ENCODE assay signal across 8 cellular contexts in genomic region chr15:57527382-57528091, GRCh38.
DNase-seq lines count a peak whose midpoint lies in the region; ATAC-seq, FAIRE-seq and TF ChIP-seq lines count a peak whose summit lies in the region.

No MANE protein-coding gene starts in this region.

- no peak overlapping the region for H2BK5ac ChIP-seq in mesenchymal stem cell (ENCODE audit: low read depth, low read length, poor library complexity, severe bottlenecking)

- peak overlapping the region; percentile 87 for H2AK5ac ChIP-seq in mesenchymal stem cell (ENCODE audit: low read length, severe bottlenecking)

- peak overlapping the region; percentile 65 for H3K27ac Mint-ChIP-seq in endodermal cell

- no peak overlapping the region for H4K91ac ChIP-seq in mesenchymal stem cell (ENCODE audit: low read length)

- no peak overlapping the region for H2AFZ ChIP-seq in mesenchymal stem cell (ENCODE audit: low read depth, low read length)

- H3K4me3 ChIP-seq in RWPE2 (ENCODE audit: severe bottlenecking), result no peak overlapping the region
- no peak overlapping the region for H3K4me3 ChIP-seq in endodermal cell (ENCODE audit: low read length)
- no peak overlapping the region for H3K4me3 ChIP-seq in mesenchymal stem cell (ENCODE audit: insufficient read depth in 1 of 2, low read depth in 1 of 2, low read length in 2 of 2)

- no peak overlapping the region for H3K4me2 ChIP-seq in mesenchymal stem cell (ENCODE audit: low read length, poor library complexity, severe bottlenecking)

- H3K9me3 ChIP-seq in RWPE2 (ENCODE audit: severe bottlenecking) (no peaks in the 10 kb centered on the region), endodermal cell (ENCODE audit: control insufficient read depth, low read length) (no peaks in the 10 kb centered on the region), mesenchymal stem cell (ENCODE audit: control insufficient read depth, low read length) (no peaks in the 10 kb centered on the region)

- TF ChIP-seq CTCF in RWPE2 (IDR thresholded peaks at IDR 0.05; ENCODE audit: poor library complexity, severe bottlenecking) (peak; percentile 96), endodermal cell (conservative IDR thresholded peaks at IDR 0.05) (peak; percentile 83)

- peaks cover 57% of the 10 kb centered on the region for H3K36me3 Mint-ChIP-seq in endodermal cell (ENCODE audit: low read depth)

- no peaks in the 10 kb centered on the region for H3K27me3 Mint-ChIP-seq in endodermal cell (ENCODE audit: insufficient read depth)

- no peak overlapping the region for H2BK12ac ChIP-seq in mesenchymal stem cell (ENCODE audit: low read length in 2 of 2)

- no peak overlapping the region for H2BK15ac ChIP-seq in mesenchymal stem cell (ENCODE audit: low read depth, poor library complexity, severe bottlenecking)

- DNase-seq in COLO829 (ENCODE audit: low spot score), result peak; percentile 72
- DNase-seq in GM19239 (ENCODE audit: insufficient read length, low spot score), result peak; percentile 40
- peak; percentile 61 for DNase-seq in NCI-H1092 (lab: John Stamatoyannopoulos, UW)
- DNase-seq in RWPE2 (ENCODE audit: low spot score), result no peak
- peak; percentile 88 for DNase-seq in endodermal cell
- DNase-seq in mesenchymal stem cell, result peak; percentile 88

- H2BK120ac ChIP-seq in mesenchymal stem cell (ENCODE audit: low read depth, low read length), result no peak overlapping the region

- no peak overlapping the region for H3K18ac ChIP-seq in mesenchymal stem cell (ENCODE audit: low read depth in 1 of 2, low read length in 2 of 2)

- peaks cover 44% of the 10 kb centered on the region for H3K4me1 Mint-ChIP-seq in endodermal cell

- H3K4me3 Mint-ChIP-seq in endodermal cell, result no peak overlapping the region

- peaks cover 3% of the 10 kb centered on the region for H3K79me1 ChIP-seq in mesenchymal stem cell (replicated peaks; ENCODE audit: low read length, poor library complexity, severe bottlenecking)

- H3K4ac ChIP-seq in mesenchymal stem cell (ENCODE audit: low read depth in 1 of 2, low read length in 2 of 2), result no peak overlapping the region

- H3K9ac ChIP-seq in endodermal cell (ENCODE audit: extremely low read depth, low read length, poor library complexity, severe bottlenecking) (no peak overlapping the region), mesenchymal stem cell (ENCODE audit: low read length) (no peak overlapping the region)

- peak; percentile 72 for ATAC-seq in RWPE2 (ENCODE audit: low read depth)
- no peak for ATAC-seq in GM19467 (IDR thresholded peaks at IDR 0.05; ENCODE audit: unreplicated experiment)
- no peak for ATAC-seq in GM21390 (IDR thresholded peaks at IDR 0.05; ENCODE audit: unreplicated experiment)

- H3K27ac ChIP-seq in RWPE2 (ENCODE audit: poor library complexity, severe bottlenecking) (no peak overlapping the region), endodermal cell (ENCODE audit: low read depth, low read length) (no peak overlapping the region), mesenchymal stem cell (ENCODE audit: low read length, poor library complexity, severe bottlenecking) (peak overlapping the region; percentile 76)

- no peaks in the 10 kb centered on the region for H3K4me1 ChIP-seq in RWPE2 (ENCODE audit: insufficient read depth, poor library complexity, severe bottlenecking)
- peaks cover 21% of the 10 kb centered on the region for H3K4me1 ChIP-seq in endodermal cell (ENCODE audit: control insufficient read depth, insufficient read depth, low read length)
- H3K4me1 ChIP-seq in mesenchymal stem cell (ENCODE audit: control insufficient read depth, insufficient read depth, low read depth, low read length), result peaks cover 5% of the 10 kb centered on the region

- WGBS in endodermal cell (ENCODE audit: insufficient coverage in 1 of 2, insufficient read length in 1 of 2), 2 experiments, result 67 to 74% methylated on average over 8 to 9 of the region's 9 CpGs
- WGBS in mesenchymal stem cell, result 67% methylated on average over 8 of the region's 9 CpGs

- FAIRE-seq in GM19239 (lab: Jason Lieb, UNC), result peak; percentile 92

- H4K8ac ChIP-seq in mesenchymal stem cell (ENCODE audit: low read length), result no peak overlapping the region

- H3K9me3 Mint-ChIP-seq in endodermal cell, result no peaks in the 10 kb centered on the region

- H3K36me3 ChIP-seq in RWPE2 (ENCODE audit: low read depth) (no peaks in the 10 kb centered on the region), endodermal cell (ENCODE audit: control insufficient read depth, insufficient read depth, low read length) (peaks cover 82% of the 10 kb centered on the region), mesenchymal stem cell (ENCODE audit: control insufficient read depth in 1 of 2, insufficient read depth in 2 of 2, low read depth in 1 of 2, low read length in 2 of 2) (peaks cover 0 to 27% of the 10 kb centered on the region in 2 experiments)

- H3K27me3 ChIP-seq in RWPE2 (ENCODE audit: insufficient read depth, poor library complexity, severe bottlenecking) (no peaks in the 10 kb centered on the region), endodermal cell (ENCODE audit: control insufficient read depth, insufficient read depth, low read length, poor library complexity, severe bottlenecking) (no peaks in the 10 kb centered on the region), mesenchymal stem cell (ENCODE audit: control insufficient read depth in 1 of 2, insufficient read depth in 1 of 2, low read length in 2 of 2) (peaks cover 0 to 18% of the 10 kb centered on the region in 2 experiments)

- H3K23ac ChIP-seq in mesenchymal stem cell (ENCODE audit: low read length in 2 of 2), result no peak overlapping the region

- H3K14ac ChIP-seq in mesenchymal stem cell (ENCODE audit: low read length in 2 of 2), result no peak overlapping the region
